ENCODE assay signal across 8 cellular contexts in genomic region chr6:84228198-84228543, GRCh38. TPM values are rescaled to one million over a fixed set of nuclear protein-coding genes. Genes with fewer than 3 reads are reported as not detected.
A peak's percentile ranks its signal among the peaks of the same experiment; 100 is the strongest.
DNase-seq lines count a peak whose midpoint lies in the region; ATAC-seq and TF ChIP-seq lines count a peak whose summit lies in the region.

No MANE protein-coding gene starts in this region.

- peaks cover 10% of the 10 kb centered on the region for H3K27me3 Mint-ChIP-seq in activated naive CD8-positive, alpha-beta T cell treated with anti-CD3 and anti-CD28 coated beads, Interleukin-2, amount 10 ng/mL, durations not matched to agents 7 days and 5 days

- CTCF ChIA-PET in A673 (lab: Charles Lee) = interaction anchor here (1.0 kb wide), 1 partner anchor 1095 kb away, joined by 3 read pairs; no protein-coding TSS in a partner anchor

- DNase-seq in A673 (ENCODE audit: low spot score) (no peak), lower lobe of right lung (no peak), left colon (no peak), HuH-7.5 (ENCODE audit: low spot score) (no peak)
- DNase-seq in activated naive CD8-positive, alpha-beta T cell treated with anti-CD3 and anti-CD28 coated beads, Interleukin-2, amount 10 ng/mL, durations not matched to agents 7 days and 5 days = no peak
- DNase-seq in stimulated activated CD4-positive, alpha-beta T cell treated with anti-CD3 and anti-CD28 coated beads, Interleukin-4, amount 100 ng/mL, for 4 hours = no peak

- H3K27me3 ChIP-seq in A673 (replicated peaks; ENCODE audit: insufficient read depth, low read depth, low read length, poor library complexity) = peaks cover 12% of the 10 kb centered on the region
- H3K27me3 ChIP-seq in lower lobe of right lung (ENCODE audit: low read depth) = no peaks in the 10 kb centered on the region

- no peak overlapping the region for H3K27ac ChIP-seq in A673 (ENCODE audit: low read depth, low read length, poor library complexity, severe bottlenecking)
- peak overlapping the region; percentile 80 for H3K27ac ChIP-seq in lower lobe of right lung

- H3K4me1 Mint-ChIP-seq in activated naive CD8-positive, alpha-beta T cell treated with anti-CD3 and anti-CD28 coated beads, Interleukin-2, amount 10 ng/mL, durations not matched to agents 7 days and 5 days = peaks cover 15% of the 10 kb centered on the region

- peaks cover 2% of the 10 kb centered on the region for H3K36me3 Mint-ChIP-seq in activated naive CD8-positive, alpha-beta T cell treated with anti-CD3 and anti-CD28 coated beads, Interleukin-2, amount 10 ng/mL, durations not matched to agents 7 days and 5 days

- H3K4me3 Mint-ChIP-seq in activated naive CD8-positive, alpha-beta T cell treated with anti-CD3 and anti-CD28 coated beads, Interleukin-2, amount 10 ng/mL, durations not matched to agents 7 days and 5 days = peak overlapping the region; percentile 93

- H3K4me3 ChIP-seq in A673 (ENCODE audit: low read depth, low read length, poor library complexity, severe bottlenecking) (peak overlapping the region; percentile 74), lower lobe of right lung (peak overlapping the region; percentile 74)

- BruUV-seq in A673 (replicated peaks; lab: Mats Ljungman, UMichigan) = no TSS peak

- H3K36me3 ChIP-seq in A673 (ENCODE audit: insufficient read depth, low read length, poor library complexity, severe bottlenecking) = no peaks in the 10 kb centered on the region
- H3K36me3 ChIP-seq in lower lobe of right lung = no peaks in the 10 kb centered on the region

- POLR2A ChIA-PET in A673 (lab: Charles Lee; ENCODE audit: low non-redundant PET) = no interaction called here
- POLR2A ChIA-PET in activated naive CD8-positive, alpha-beta T cell treated with anti-CD3 and anti-CD28 coated beads, Interleukin-2, amount 10 ng/mL, durations not matched to agents 7 days and 5 days (lab: Charles Lee) = interaction anchor here (1.3 to 2.0 kb wide), 2 partner anchors 368 to 1450 kb away, joined by 4 to 9 read pairs; partner anchors contain the start of gene CYB5R4

- H3K9me3 ChIP-seq in A673 (ENCODE audit: low read depth, low read length, poor library complexity, severe bottlenecking) (no peaks in the 10 kb centered on the region), lower lobe of right lung (no peaks in the 10 kb centered on the region)

- intact Hi-C loops in A673 (cut with micrococcal nuclease; ENCODE audit: unreplicated experiment) (loop anchor here (10.0 kb wide), 2 partner anchors 737 to 1097 kb away; no protein-coding TSS in a partner anchor), lower lobe of right lung (cut with DNase I) (no loop called here), left colon (cut with DNase I, micrococcal nuclease) (no loop called here)

- no peak for TF ChIP-seq CTCF in A673 (conservative IDR thresholded peaks at IDR 0.05; ENCODE audit: low read depth, low read length)
- TF ChIP-seq CTCF in lower lobe of right lung (IDR thresholded peaks at IDR 0.05) = no peak

- peak; percentile 1 for ATAC-seq in GM21619 (IDR thresholded peaks at IDR 0.05; ENCODE audit: unreplicated experiment)
- no peak for ATAC-seq in activated naive CD8-positive, alpha-beta T cell treated with anti-CD3 and anti-CD28 coated beads, Interleukin-2, amount 10 ng/mL, durations not matched to agents 7 days and 5 days (ENCODE audit: low read depth)
- ATAC-seq in lower lobe of right lung = peak in 1 of 2 donors; percentile 4
- ATAC-seq in left colon = no peak
- no peak for ATAC-seq in GM21576 (IDR thresholded peaks at IDR 0.05; ENCODE audit: unreplicated experiment)

- H3K4me1 ChIP-seq in A673 (ENCODE audit: insufficient read depth, low read length, poor library complexity, severe bottlenecking) (peaks cover 8% of the 10 kb centered on the region), lower lobe of right lung (peaks cover 16% of the 10 kb centered on the region)

- H3K9me3 Mint-ChIP-seq in activated naive CD8-positive, alpha-beta T cell treated with anti-CD3 and anti-CD28 coated beads, Interleukin-2, amount 10 ng/mL, durations not matched to agents 7 days and 5 days = no peaks in the 10 kb centered on the region

- H3K27ac Mint-ChIP-seq in activated naive CD8-positive, alpha-beta T cell treated with anti-CD3 and anti-CD28 coated beads, Interleukin-2, amount 10 ng/mL, durations not matched to agents 7 days and 5 days = peak overlapping the region; percentile 84

RNA-seq across cellular contexts. Expression of gene CEP162, which starts 0.7 kb away (rescaled TPM):
- 12.1 and 15.9 TPM in 2 replicates for total RNA-seq in A673 (2021)
- total RNA-seq in activated naive CD8-positive, alpha-beta T cell treated with anti-CD3 and anti-CD28 coated beads, Interleukin-2, amount 10 ng/mL, durations not matched to agents 7 days and 5 days = 1 to 10 TPM; 8.3 to 9.4 TPM
- total RNA-seq in lower lobe of right lung = 12.1 TPM
- 1 to 10 TPM; 8.0 to 8.5 TPM for total RNA-seq in left colon
